ENCODE assay signal across 11 cellular contexts in the genomic region with DNA sequence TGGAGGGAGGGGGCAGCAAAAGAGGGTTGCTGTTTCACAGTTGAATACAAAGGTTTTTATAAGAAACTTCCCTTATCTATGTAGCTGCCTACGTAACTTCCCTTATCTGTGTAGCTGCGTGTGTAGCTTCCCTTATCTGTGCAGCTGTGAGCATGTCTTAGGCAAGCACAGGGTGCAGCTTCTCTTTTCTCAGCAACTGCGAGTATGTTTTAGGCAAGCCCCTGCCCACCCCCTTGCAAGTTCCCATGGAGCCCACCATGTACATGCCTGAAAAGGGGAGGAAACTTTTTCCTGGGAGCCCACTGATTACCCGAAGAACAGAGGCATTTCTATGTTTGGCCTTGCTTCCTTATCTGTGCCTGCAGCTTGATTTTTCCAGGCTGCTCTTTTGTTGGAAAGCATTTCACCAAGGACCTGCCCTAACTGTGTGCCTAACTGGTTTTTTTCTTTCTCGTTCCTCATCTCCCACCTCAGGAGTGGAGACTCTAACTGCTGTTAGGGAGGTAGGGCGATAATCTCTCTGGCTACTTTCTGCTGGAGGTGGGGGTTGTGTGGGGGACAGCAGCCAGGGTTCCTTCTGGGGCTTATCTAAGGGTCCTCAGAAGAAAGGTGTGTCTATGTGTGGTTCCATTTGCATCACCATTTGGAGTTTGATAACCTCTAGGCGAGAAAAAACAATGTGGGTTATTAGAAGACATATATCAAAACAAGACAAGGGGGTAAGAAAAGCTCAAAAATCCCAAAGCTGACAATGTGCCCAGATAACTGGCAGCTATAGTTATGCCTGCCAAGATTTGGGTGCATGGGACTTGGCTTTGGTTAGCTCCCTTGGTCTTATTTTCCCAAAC. TPM values are rescaled to one million over a fixed set of nuclear protein-coding genes. Genes with fewer than 3 reads are reported as not detected.
DNase-seq lines count a peak whose midpoint lies in the region; ATAC-seq, FAIRE-seq and TF ChIP-seq lines count a peak whose summit lies in the region.
"Had no signal": no experiment of that assay in that cellular context is flagged by ENCODE, and none has a peak within 500 bp of the region (broad histone marks: within the 10 kb centered on the region; RNA-seq: fewer than 3 reads in every experiment).

No MANE protein-coding gene starts in this region.

- H3K79me2 ChIP-seq in mesendoderm (ENCODE audit: control insufficient read depth, insufficient read depth, low read length), result no peaks in the 10 kb centered on the region

- intact Hi-C loops in activated B cell treated with CpG ODN at 0.5 μM for 24 hours (cut with micrococcal nuclease), result loop anchor here (1.0 to 5.0 kb wide), 6 partner anchors 26 to 538 kb away; partner anchors contain the start of genes BLOC1S6 and SORD

- peak overlapping the region; percentile 98 for H3K27ac Mint-ChIP-seq in activated B cell treated with CpG ODN at 0.5 μM for 24 hours

- peaks cover 39% of the 10 kb centered on the region for H3K4me1 Mint-ChIP-seq in activated B cell treated with CpG ODN at 0.5 μM for 24 hours

- H3K4me1 ChIP-seq in mesendoderm (ENCODE audit: control insufficient read depth, low read depth, low read length), result no peaks in the 10 kb centered on the region

- no peaks in the 10 kb centered on the region for H3K36me3 ChIP-seq in mesendoderm (ENCODE audit: control insufficient read depth, insufficient read depth, low read length)

- no peak overlapping the region for H3K23ac ChIP-seq in mesendoderm (ENCODE audit: low read length)

- no peak for TF ChIP-seq CTCF in GM10248 (IDR thresholded peaks at IDR 0.05; ENCODE audit: control extremely low read depth, extremely low read depth, low read depth, missing control alignments)
- TF ChIP-seq CTCF in activated B cell treated with CpG ODN at 0.5 μM for 24 hours (IDR thresholded peaks at IDR 0.05), result no peak

- peak overlapping the region; percentile 46 for H3K27ac ChIP-seq in mesendoderm (ENCODE audit: low read depth, low read length)
- H3K27ac ChIP-seq: epithelial cell of prostate had no signal

- peaks cover 13% of the 10 kb centered on the region for H3K36me3 Mint-ChIP-seq in activated B cell treated with CpG ODN at 0.5 μM for 24 hours (ENCODE audit: low read depth)

- POLR2A ChIA-PET in GM10248 (lab: Yijun Ruan, JAX) (interaction anchor here (0.6 to 0.8 kb wide), 2 partner anchors 12 to 39 kb away, joined by 3 read pairs; no protein-coding TSS in a partner anchor), activated B cell treated with CpG ODN at 0.5 μM for 24 hours (lab: Charles Lee) (interaction anchor here (0.5 to 1.7 kb wide), 9 partner anchors 12 to 538 kb away, joined by 3 to 12 read pairs (median 6); partner anchors contain the start of genes B2M, BLOC1S6, PATL2 and SORD)

- no peak overlapping the region for H2BK15ac ChIP-seq in mesendoderm (replicated peaks; ENCODE audit: low read depth)

- H2BK120ac ChIP-seq in mesendoderm (ENCODE audit: low read depth, low read length), result no peak overlapping the region

- no peak overlapping the region for H3K9ac ChIP-seq in mesendoderm (ENCODE audit: low read length)

- no CpG with 5 or more reads among the region's 7 CpGs for WGBS in mesendoderm (ENCODE audit: extremely low coverage, insufficient coverage, low lambda C conversion rate)

- TF ChIP-seq POLR2A in H54 (IDR thresholded peaks at IDR 0.05; ENCODE audit: low read depth, low read length), result no peak

- DNase-seq in GM10248 (ENCODE audit: extremely low spot score), result peak; percentile 39
- DNase-seq in activated B cell treated with CpG ODN at 0.5 μM for 24 hours, result no peak
- DNase-seq in mesendoderm, result peak; percentile 75
- no peak for DNase-seq in NCI-H2029 treated with DMSO at 0.1 percent for 48 hours (lab: John Stamatoyannopoulos, UW)
- no peak for DNase-seq in H54 (ENCODE audit: insufficient read length, low spot score)
- DNase-seq: activated effector memory CD4-positive, alpha-beta T cell treated with anti-CD3 and anti-CD28 coated beads, Interleukin-2, amount 50 U/mL, for 16 hours; SW 1271 had no signal

- no peak overlapping the region for H3K56ac ChIP-seq in mesendoderm (ENCODE audit: low read length)

- H4K8ac ChIP-seq in mesendoderm (ENCODE audit: low read depth, low read length), result no peak overlapping the region

- H3K9me3 Mint-ChIP-seq in activated B cell treated with CpG ODN at 0.5 μM for 24 hours, result no peaks in the 10 kb centered on the region

- H3K4ac ChIP-seq in mesendoderm (ENCODE audit: low read depth, low read length), result no peak overlapping the region

- H3K4me3 Mint-ChIP-seq in activated B cell treated with CpG ODN at 0.5 μM for 24 hours, result peak overlapping the region; percentile 78

- no peaks in the 10 kb centered on the region for H3K27me3 ChIP-seq in mesendoderm (ENCODE audit: insufficient read depth, low read length, poor library complexity)

- no peak overlapping the region for H3K4me2 ChIP-seq in mesendoderm (ENCODE audit: low read length)

- H2BK5ac ChIP-seq in mesendoderm (ENCODE audit: low read length), result no peak overlapping the region

- H4K5ac ChIP-seq in mesendoderm (ENCODE audit: low read length), result no peak overlapping the region

- H3K18ac ChIP-seq in mesendoderm (ENCODE audit: low read length), result no peak overlapping the region

- no peak overlapping the region for H2AK5ac ChIP-seq in mesendoderm (ENCODE audit: low read length)

- H3K27me3 Mint-ChIP-seq in activated B cell treated with CpG ODN at 0.5 μM for 24 hours, result no peaks in the 10 kb centered on the region

- ATAC-seq in HG03039 (IDR thresholded peaks at IDR 0.05; ENCODE audit: unreplicated experiment) (peak; percentile 61), activated B cell treated with CpG ODN at 0.5 μM for 24 hours (ENCODE audit: low read depth) (peak; percentile 87), GM18861 (IDR thresholded peaks at IDR 0.05; ENCODE audit: unreplicated experiment) (no peak), GM21717 (IDR thresholded peaks at IDR 0.05; ENCODE audit: unreplicated experiment) (no peak)

- FAIRE-seq in H54 (lab: Jason Lieb, UNC), result no peak

- H3K79me1 ChIP-seq in mesendoderm (ENCODE audit: low read length), result no peaks in the 10 kb centered on the region

- no peak overlapping the region for H3K4me3 ChIP-seq in mesendoderm (ENCODE audit: low read length)

- CTCF ChIA-PET in GM10248 (lab: Yijun Ruan, JAX), result interaction anchor here (1.2 to 1.6 kb wide), 2 partner anchors 14 to 69 kb away, joined by 3 to 9 read pairs; no protein-coding TSS in a partner anchor
- CTCF ChIA-PET in activated B cell treated with CpG ODN at 0.5 μM for 24 hours (lab: Charles Lee), result interaction anchor here (0.6 to 1.6 kb wide), 2 partner anchors 69 to 385 kb away, joined by 3 to 10 read pairs; partner anchors contain the start of gene SPG11

RNA-seq across cellular contexts. Expression of gene SORD, which starts 26.0 kb away (rescaled TPM):
- total RNA-seq in activated B cell treated with CpG ODN at 0.5 μM for 24 hours, result 15.1 and 15.5 TPM in 2 replicates
- 35.9 TPM for polyA plus RNA-seq in mesendoderm (2013, experiment 1 of 2)
- polyA plus RNA-seq in mesendoderm (2013, experiment 2 of 2), result 36.4 TPM

Comparison
In these comparisons a context has a peak if more than half of its experiments do, and no peak if none do; other contexts are left out.
1. DNase-seq: peak in GM10248 (single experiment) and mesendoderm (single experiment); none in activated B cell treated with CpG ODN at 0.5 μM for 24 hours (single experiment), NCI-H2029 treated with DMSO at 0.1 percent for 48 hours (single experiment) and H54 (single experiment).
2. ATAC-seq: peak in HG03039 (single experiment) and activated B cell treated with CpG ODN at 0.5 μM for 24 hours (single experiment); none in GM18861 (single experiment) and GM21717 (single experiment).